Comparison of ENCODE assay signal across 7 cellular contexts in genomic region chr10:103884681-103885139, GRCh38. TPM values are rescaled to one million over a fixed set of nuclear protein-coding genes. Genes with fewer than 3 reads are reported as not detected.
DNase-seq lines count a peak whose midpoint lies in the region; ATAC-seq, FAIRE-seq and TF ChIP-seq lines count a peak whose summit lies in the region.

No MANE protein-coding gene starts in this region.

- no peaks in the 10 kb centered on the region for H3K27me3 Mint-ChIP-seq in astrocyte (ENCODE audit: low read depth, unreplicated experiment)

- H3K36me3 ChIP-seq in HEK293 (ENCODE audit: control insufficient read depth in 2 of 2, insufficient read depth in 1 of 2, low read length in 2 of 2) (peaks cover 0 to 31% of the 10 kb centered on the region in 2 experiments; a peak in 1 of 3 replicates), astrocyte (ENCODE audit: insufficient read depth, low read length) (peaks cover 4% of the 10 kb centered on the region), hepatocyte (replicated peaks; ENCODE audit: insufficient read depth, low read depth) (no peaks in the 10 kb centered on the region), spleen (peaks cover 0 to 94% (median 52%) of the 10 kb centered on the region in 6 donors)

- H3K4me2 ChIP-seq in astrocyte (ENCODE audit: low read length), result no peak overlapping the region
- H3K4me2 ChIP-seq in hepatocyte, result no peak overlapping the region

- H2AFZ ChIP-seq in astrocyte (ENCODE audit: low read depth, low read length), result no peak overlapping the region
- H2AFZ ChIP-seq in hepatocyte, result no peak overlapping the region

- H3K27ac ChIP-seq in HEK293 (ENCODE audit: extremely low read depth, low read depth, low read length) (no peak overlapping the region), astrocyte (ENCODE audit: low read depth, low read length) (no peak overlapping the region), hepatocyte (no peak overlapping the region), spleen (no peak overlapping the region)

- no peak for ATAC-seq in HG03139 (IDR thresholded peaks at IDR 0.05; ENCODE audit: unreplicated experiment)

- no peak overlapping the region for H3K4me3 ChIP-seq in HEK293 (ENCODE audit: low read depth, low read length)
- no peak overlapping the region for H3K4me3 ChIP-seq in astrocyte (ENCODE audit: insufficient read depth, low read depth, low read length)
- H3K4me3 ChIP-seq in hepatocyte, result no peak overlapping the region
- H3K4me3 ChIP-seq in spleen, result no peak overlapping the region

- H3K27me3 ChIP-seq in astrocyte (ENCODE audit: insufficient read depth, low read length) (no peaks in the 10 kb centered on the region), hepatocyte (no peaks in the 10 kb centered on the region), spleen (replicated peaks in 1 of 7) (no peaks in the 10 kb centered on the region)

- peaks cover 4% of the 10 kb centered on the region for H4K20me1 ChIP-seq in astrocyte (ENCODE audit: insufficient read depth, low read length)
- H4K20me1 ChIP-seq in hepatocyte (ENCODE audit: insufficient read depth, poor library complexity, severe bottlenecking), result no peaks in the 10 kb centered on the region

- intact Hi-C loops in spleen (cut with DNase I; ENCODE audit: low total_unique reads), result loop anchor here (5.0 to 10.0 kb wide), 2 partner anchors 172 to 200 kb away; partner anchors contain the start of gene COL17A1

- H3K4me1 ChIP-seq in HEK293 (ENCODE audit: control insufficient read depth, insufficient read depth, low read length) (no peaks in the 10 kb centered on the region), astrocyte (ENCODE audit: insufficient read depth, low read length) (peaks cover 23% of the 10 kb centered on the region), hepatocyte (ENCODE audit: insufficient read depth) (peaks cover 16% of the 10 kb centered on the region), spleen (peaks cover 0 to 24% (median 14%) of the 10 kb centered on the region in 6 donors)

- H3K9me2 ChIP-seq in hepatocyte (replicated peaks; ENCODE audit: insufficient read depth), result no peaks in the 10 kb centered on the region

- CTCF ChIA-PET in HEK293 (lab: Yijun Ruan, JAX), result interaction anchor here (0.5 to 5.5 kb wide), 33 partner anchors 10 to 469 kb away, joined by 3 to 151 read pairs (median 4); partner anchors contain the start of gene CFAP58

- H3K9me3 ChIP-seq in HEK293 (ENCODE audit: control insufficient read depth, insufficient read depth, low read depth, low read length) (no peaks in the 10 kb centered on the region), astrocyte (ENCODE audit: insufficient read depth, low read depth, low read length) (no peaks in the 10 kb centered on the region), hepatocyte (ENCODE audit: low read depth) (no peaks in the 10 kb centered on the region), spleen (no peaks in the 10 kb centered on the region)

- peaks cover 13% of the 10 kb centered on the region for H3K4me1 Mint-ChIP-seq in astrocyte (ENCODE audit: low read depth, unreplicated experiment)

- TF ChIP-seq POLR2A in spleen (IDR thresholded peaks at IDR 0.05), result no peak

- peaks cover 12% of the 10 kb centered on the region for H3K36me3 Mint-ChIP-seq in astrocyte (ENCODE audit: low read depth, unreplicated experiment)

- peak; percentile 52 for TF ChIP-seq CTCF in HEK293 (tag by site-specific recombination; IDR thresholded peaks at IDR 0.05)
- TF ChIP-seq CTCF in astrocyte (IDR thresholded peaks at IDR 0.05; ENCODE audit: insufficient read depth, low read depth, low read length), result peak; percentile 88
- TF ChIP-seq CTCF in hepatocyte (IDR thresholded peaks at IDR 0.05; ENCODE audit: poor library complexity), result peak; percentile 85
- TF ChIP-seq CTCF in spleen (IDR thresholded peaks at IDR 0.05 in 8 of 11, conservative IDR thresholded peaks at IDR 0.05 in 3 of 11), result peak; percentile 42 to 83 (median 74)

- FAIRE-seq in astrocyte (lab: Jason Lieb, UNC), result peak; percentile 55

- H3K27ac Mint-ChIP-seq in astrocyte (ENCODE audit: unreplicated experiment), result no peak overlapping the region

- H3K79me2 ChIP-seq in astrocyte (ENCODE audit: insufficient read depth, low read length) (no peaks in the 10 kb centered on the region), hepatocyte (no peaks in the 10 kb centered on the region)

- POLR2A ChIA-PET in HEK293 (lab: Yijun Ruan, JAX), result no interaction called here

- 56% methylated on average over 3 of the region's 3 CpGs for WGBS in hepatocyte (ENCODE audit: low lambda C conversion rate, missing lambda C conversion rate)
- 61 to 89% (median 70%) methylated on average over 3 of the region's 3 CpGs for WGBS in spleen, 5 donors

- DNase-seq in DMS53 (lab: John Stamatoyannopoulos, UW) (peak; percentile 77), NCI-H510A treated with DMSO at 0.1 percent for 48 hours (lab: John Stamatoyannopoulos, UW) (peak; percentile 87), astrocyte (ENCODE audit: low read depth) (peak; percentile 12), hepatocyte (ENCODE audit: low spot score) (peak; percentile 76), spleen (no peak)

- no peak overlapping the region for H3K9ac ChIP-seq in astrocyte (ENCODE audit: low read length)

- no peaks in the 10 kb centered on the region for H3K9me3 Mint-ChIP-seq in astrocyte (ENCODE audit: unreplicated experiment)

- H3K4me3 Mint-ChIP-seq in astrocyte (ENCODE audit: unreplicated experiment), result no peak overlapping the region

TF ChIP-seq in HEK293, 187 proteins besides CTCF, POLR2A, EP300 and RAD21:
- 0 out of 2 replicates have a peak, but pooled peaks have one; percentile 56 for TF ChIP-seq ZNF2 (tag by site-specific recombination; IDR thresholded peaks at IDR 0.05)
- peak; percentile 93 for TF ChIP-seq ZNF654 (tag by site-specific recombination; IDR thresholded peaks at IDR 0.05; ENCODE audit: low read depth)
- TF ChIP-seq ZNF23 (tag by site-specific recombination; IDR thresholded peaks at IDR 0.05; ENCODE audit: borderline replicate concordance), result no peak
- TF ChIP-seq ZNF660 (tag by site-specific recombination; IDR thresholded peaks at IDR 0.05), result peak; percentile 65; the same call in 1 of the 2 replicates
- 0 out of 2 replicates have a peak, but pooled peaks have one; percentile 27 for TF ChIP-seq ZNF768 (tag by site-specific recombination; IDR thresholded peaks at IDR 0.05)
- TF ChIP-seq ZNF266 (tag by site-specific recombination; IDR thresholded peaks at IDR 0.05; ENCODE audit: low read depth), result no peak
- no peak for TF ChIP-seq SP3 (tag by site-specific recombination; IDR thresholded peaks at IDR 0.05)
- TF ChIP-seq OVOL3 (tag by site-specific recombination; IDR thresholded peaks at IDR 0.05), result no peak

RNA-seq across cellular contexts. Expression of gene SH3PXD2A, which starts 29.3 kb away (rescaled TPM):
- 17.3 and 25.8 TPM in 2 replicates for total RNA-seq in astrocyte
- 10.6 and 13.6 TPM in 2 replicates for total RNA-seq in hepatocyte
- polyA plus RNA-seq in hepatocyte, result 7.3 and 8.4 TPM in 2 replicates
- 10 to 100 TPM; 27.9 to 50.0 (median 38.8) TPM for total RNA-seq in spleen
- polyA plus RNA-seq in spleen, result 1 to 10 TPM; 2.6 to 8.1 (median 4.4) TPM

RNA-seq across cellular contexts. Expression of gene STN1, which starts 33.3 kb away (rescaled TPM):
- total RNA-seq in astrocyte, result 17.3 and 19.9 TPM in 2 replicates
- total RNA-seq in hepatocyte, result 20.2 and 26.8 TPM in 2 replicates
- 20.1 and 29.0 TPM in 2 replicates for polyA plus RNA-seq in hepatocyte
- total RNA-seq in spleen, result 10 to 100 TPM; 18.6 to 27.7 (median 24.1) TPM
- 10 to 100 TPM; 14.2 to 18.1 (median 15.1) TPM for polyA plus RNA-seq in spleen
